18 cellular contexts compared by ENCODE assay signal in the genomic region with DNA sequence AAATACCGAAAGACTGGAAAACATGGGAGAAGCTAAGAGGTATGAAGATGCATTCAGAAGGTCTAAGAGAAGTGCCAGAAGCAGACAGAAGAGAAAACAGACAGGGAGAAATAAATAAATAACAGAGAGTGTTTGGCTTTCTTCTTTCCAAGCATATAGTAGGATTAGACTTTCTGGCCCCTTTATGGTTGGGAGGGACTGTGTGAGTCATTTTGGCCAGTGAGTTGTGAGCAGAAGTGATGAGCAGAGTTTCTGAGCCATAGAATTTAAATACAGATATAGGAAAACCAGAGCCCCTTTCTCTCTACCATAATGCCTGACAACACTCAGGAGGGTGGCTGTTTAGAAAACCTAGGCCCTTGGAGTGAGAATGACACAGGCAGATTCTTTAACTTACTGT.
"Had no signal": no experiment of that assay in that cellular context is flagged by ENCODE, and none has a peak within 500 bp of the region (broad histone marks: within the 10 kb centered on the region; RNA-seq: fewer than 3 reads in every experiment).

No MANE protein-coding gene starts in this region.

- H3K27ac Mint-ChIP-seq: endodermal cell; naive thymus-derived CD8-positive, alpha-beta T cell had no signal

- ATAC-seq: foreskin keratinocyte; left colon; left ventricle myocardium superior; mucosa of descending colon; naive thymus-derived CD8-positive, alpha-beta T cell had no signal

- H3K27me3 ChIP-seq: foreskin keratinocyte, hepatocyte, neutrophil, ovary, right atrium auricular region, stomach had no signal

- H3K36me3 ChIP-seq: neutrophil, ovary, right atrium auricular region, stomach had no signal

- H3K4me1 Mint-ChIP-seq: naive thymus-derived CD8-positive, alpha-beta T cell had no signal

- H3K4me2 ChIP-seq: hepatocyte had no signal

- H3K4me3 ChIP-seq: hepatocyte, mucosa of descending colon, ovary, right atrium auricular region, stomach had no signal

- H2AFZ ChIP-seq: hepatocyte had no signal

- H3K4me3 Mint-ChIP-seq: endodermal cell; naive thymus-derived CD8-positive, alpha-beta T cell had no signal

- H3K4me1 ChIP-seq: foreskin keratinocyte, right atrium auricular region, stomach had no signal

- DNase-seq: effector CD4-positive, alpha-beta T cell; endodermal cell; erythroblast; foreskin keratinocyte; head of caudate nucleus; left colon; left ventricle myocardium superior; mucosa of descending colon; naive thymus-derived CD8-positive, alpha-beta T cell; ovary; small intestine; stimulated activated CD4-positive, alpha-beta T cell treated with anti-CD3 and anti-CD28 coated beads, Interleukin-12 subunit alpha, Interleukin-12 subunit beta, amount 100 ng/mL, for 4 hours; stimulated activated naive CD4-positive, alpha-beta T cell; stomach; trophoblast cell had no signal

- H3K9me3 Mint-ChIP-seq: endodermal cell had no signal

- H3K9me3 ChIP-seq: mucosa of descending colon, neutrophil, ovary, right atrium auricular region, stomach had no signal

- H3K27ac ChIP-seq: foreskin keratinocyte, hepatocyte, neutrophil, ovary, right atrium auricular region, stomach had no signal

- H3K36me3 Mint-ChIP-seq: naive thymus-derived CD8-positive, alpha-beta T cell had no signal
